In genomic region chr10:12097361-12097760, GRCh38 we compare ENCODE assay signal across 7 cellular contexts. TPM values are rescaled to one million over a fixed set of nuclear protein-coding genes. Genes with fewer than 3 reads are reported as not detected.
A peak's percentile ranks its signal among the peaks of the same experiment; 100 is the strongest.
DNase-seq lines count a peak whose midpoint lies in the region; ATAC-seq and TF ChIP-seq lines count a peak whose summit lies in the region.
"Not testable (repeated sequence)": the region's sequence is repeated elsewhere in the genome, so short reads cannot be mapped to it uniquely, and the experiment has no call there.

No MANE protein-coding gene starts in this region.

- not testable (repeated sequence) for H3K27ac ChIP-seq in HEK293 (ENCODE audit: extremely low read depth, low read depth, low read length); neuronal stem cell (replicated peaks; ENCODE audit: low read length)
- peak overlapping the region; percentile 12 for H3K27ac ChIP-seq in colonic mucosa
- H3K27ac ChIP-seq in hepatocyte: peak overlapping the region; percentile 67

- not testable (repeated sequence) for H3K4me2 ChIP-seq in hepatocyte; neuronal stem cell (ENCODE audit: insufficient read depth, low read length, poor library complexity, severe bottlenecking)

- WGBS in hepatocyte (ENCODE audit: low lambda C conversion rate, missing lambda C conversion rate): 97% methylated on average over 9 of the region's 9 CpGs
- no CpG with 5 or more reads among the region's 9 CpGs for WGBS in neuronal stem cell (ENCODE audit: extremely low coverage in 2 of 2, insufficient read length in 2 of 2, insufficient replicate concordance in 1 of 2), 2 donors

- not testable (repeated sequence) for H3K4me1 ChIP-seq in HEK293 (ENCODE audit: control insufficient read depth, insufficient read depth, low read length); colonic mucosa; hepatocyte (ENCODE audit: insufficient read depth); neuronal stem cell (ENCODE audit: control insufficient read depth in 2 of 2, insufficient read depth in 1 of 2, low read depth in 1 of 2, low read length in 2 of 2)

- H4K8ac ChIP-seq in neuronal stem cell (ENCODE audit: low read depth, low read length): not testable (repeated sequence)

- not testable (repeated sequence) for H2BK5ac ChIP-seq in neuronal stem cell (ENCODE audit: low read length)

- H3K36me3 ChIP-seq in HEK293 (ENCODE audit: control insufficient read depth in 2 of 2, insufficient read depth in 1 of 2, low read length in 2 of 2) (peaks cover 66 to 71% of the 10 kb centered on the region in 2 experiments), neuronal stem cell (replicated peaks in 1 of 2; ENCODE audit: control insufficient read depth in 2 of 2, insufficient read depth in 2 of 2, low read length in 2 of 2) (peaks cover 31 to 89% of the 10 kb centered on the region in 2 donors)
- not testable (repeated sequence) for H3K36me3 ChIP-seq in colonic mucosa; hepatocyte (replicated peaks; ENCODE audit: insufficient read depth, low read depth)

- H3K9me3 Mint-ChIP-seq in stimulated activated effector memory CD8-positive, alpha-beta T cell treated with anti-CD3 and anti-CD28 coated beads, Interleukin-12 subunit alpha, Interleukin-12 subunit beta, amount 100 ng/mL, for 72 hours: not testable (repeated sequence)

- H3K14ac ChIP-seq in neuronal stem cell (ENCODE audit: low read length): not testable (repeated sequence)

- H3K9ac ChIP-seq in colonic mucosa (ENCODE audit: low read depth in 2 of 2, low read length in 2 of 2): not testable (repeated sequence)
- peak overlapping the region; percentile 44 for H3K9ac ChIP-seq in neuronal stem cell (ENCODE audit: low read depth, low read length, poor library complexity)

- not testable (repeated sequence) for H3K9me3 ChIP-seq in HEK293 (ENCODE audit: control insufficient read depth, insufficient read depth, low read depth, low read length); colonic mucosa; hepatocyte (ENCODE audit: low read depth); neuronal stem cell (replicated peaks in 1 of 2; ENCODE audit: control insufficient read depth in 2 of 2, insufficient read depth in 1 of 2, low read depth in 1 of 2, low read length in 2 of 2)

- peak overlapping the region; percentile 61 for H3K27ac Mint-ChIP-seq in stimulated activated effector memory CD8-positive, alpha-beta T cell treated with anti-CD3 and anti-CD28 coated beads, Interleukin-12 subunit alpha, Interleukin-12 subunit beta, amount 100 ng/mL, for 72 hours

- H2AK5ac ChIP-seq in neuronal stem cell (ENCODE audit: low read depth, low read length): not testable (repeated sequence)

- intact Hi-C loops in colonic mucosa (cut with DNase I): not testable (repeated sequence)

- not testable (repeated sequence) for H2AFZ ChIP-seq in hepatocyte; neuronal stem cell (ENCODE audit: low read length)

- H2BK15ac ChIP-seq in neuronal stem cell (ENCODE audit: low read length): not testable (repeated sequence)

- not testable (repeated sequence) for ATAC-seq in stimulated activated effector memory CD8-positive, alpha-beta T cell treated with anti-CD3 and anti-CD28 coated beads, Interleukin-12 subunit alpha, Interleukin-12 subunit beta, amount 100 ng/mL, for 72 hours

- H3K18ac ChIP-seq in neuronal stem cell (ENCODE audit: low read length): not testable (repeated sequence)

- peaks cover 97% of the 10 kb centered on the region for H3K36me3 Mint-ChIP-seq in stimulated activated effector memory CD8-positive, alpha-beta T cell treated with anti-CD3 and anti-CD28 coated beads, Interleukin-12 subunit alpha, Interleukin-12 subunit beta, amount 100 ng/mL, for 72 hours

- not testable (repeated sequence) for H4K20me1 ChIP-seq in hepatocyte (ENCODE audit: insufficient read depth, poor library complexity, severe bottlenecking)

- H3K79me1 ChIP-seq in neuronal stem cell (ENCODE audit: low read depth, low read length): not testable (repeated sequence)

- not testable (repeated sequence) for H3K4me3 ChIP-seq in HEK293 (ENCODE audit: low read depth, low read length); colonic mucosa; hepatocyte; neuronal stem cell (ENCODE audit: low read length in 2 of 2)

- not testable (repeated sequence) for H3K27me3 ChIP-seq in colonic mucosa; hepatocyte; neuronal stem cell (ENCODE audit: control insufficient read depth in 3 of 3, insufficient read depth in 3 of 3, low read depth in 1 of 3, low read length in 3 of 3)

- H2BK12ac ChIP-seq in neuronal stem cell (ENCODE audit: low read length): not testable (repeated sequence)

- not testable (repeated sequence) for H2BK120ac ChIP-seq in neuronal stem cell (ENCODE audit: low read depth, low read length)

- POLR2A ChIA-PET in HEK293 (lab: Yijun Ruan, JAX): not testable (repeated sequence)

- not testable (repeated sequence) for H3K9me2 ChIP-seq in hepatocyte (replicated peaks; ENCODE audit: insufficient read depth)

- DNase-seq in DMS53 treated with DMSO at 0.1 percent for 48 hours (lab: John Stamatoyannopoulos, UW; ENCODE audit: unreplicated experiment) (peak; percentile 50), RPMI8226 (peak; percentile 5)
- not testable (repeated sequence) for DNase-seq in colonic mucosa; hepatocyte (ENCODE audit: low spot score); neuronal stem cell (ENCODE audit: low spot score); stimulated activated effector memory CD8-positive, alpha-beta T cell treated with anti-CD3 and anti-CD28 coated beads, Interleukin-12 subunit alpha, Interleukin-12 subunit beta, amount 100 ng/mL, for 72 hours (ENCODE audit: low spot score in 2 of 2)

- H3K23ac ChIP-seq in neuronal stem cell (ENCODE audit: low read depth, low read length, poor library complexity): not testable (repeated sequence)

- not testable (repeated sequence) for H3K4me3 Mint-ChIP-seq in stimulated activated effector memory CD8-positive, alpha-beta T cell treated with anti-CD3 and anti-CD28 coated beads, Interleukin-12 subunit alpha, Interleukin-12 subunit beta, amount 100 ng/mL, for 72 hours

- CTCF ChIA-PET in HEK293 (lab: Yijun Ruan, JAX): interaction anchor here (0.6 to 0.7 kb wide), 2 partner anchors 10 to 27 kb away, joined by 3 to 4 read pairs; no protein-coding TSS in a partner anchor

- H4K91ac ChIP-seq in neuronal stem cell (ENCODE audit: low read depth, low read length, poor library complexity): not testable (repeated sequence)

- not testable (repeated sequence) for TF ChIP-seq CTCF in HEK293 (tag by site-specific recombination; IDR thresholded peaks at IDR 0.05); colonic mucosa (IDR thresholded peaks at IDR 0.05); hepatocyte (IDR thresholded peaks at IDR 0.05; ENCODE audit: poor library complexity)

- not testable (repeated sequence) for H3K4ac ChIP-seq in neuronal stem cell (ENCODE audit: low read length)

- not testable (repeated sequence) for H3K4me1 Mint-ChIP-seq in stimulated activated effector memory CD8-positive, alpha-beta T cell treated with anti-CD3 and anti-CD28 coated beads, Interleukin-12 subunit alpha, Interleukin-12 subunit beta, amount 100 ng/mL, for 72 hours

- H3K79me2 ChIP-seq in hepatocyte: not testable (repeated sequence)

TF ChIP-seq in HEK293, 187 proteins besides CTCF, POLR2A, EP300 and RAD21:
- TF ChIP-seq SCRT1 (tag by site-specific recombination; IDR thresholded peaks at IDR 0.05; ENCODE audit: borderline replicate concordance) (peak; percentile 73; the same call in 1 of the 2 replicates), SCRT2 (tag by site-specific recombination; IDR thresholded peaks at IDR 0.05) (peak; percentile 70)

RNA-seq across cellular contexts. Expression of gene DHTKD1, which starts 28.6 kb away (rescaled TPM):
- total RNA-seq in colonic mucosa (10 to 100 TPM; 18.5 to 40.6 TPM), hepatocyte (17.5 and 22.8 TPM in 2 replicates)
- 11.7 and 23.8 TPM in 2 replicates for polyA plus RNA-seq in hepatocyte
- polyA plus RNA-seq in neuronal stem cell (2013, experiment 1 of 2): 17.4 TPM
- 18.3 TPM for polyA plus RNA-seq in neuronal stem cell (2013, experiment 2 of 2)

RNA-seq across cellular contexts. Expression of gene SEC61A2, which starts 32.1 kb away (rescaled TPM):
- 1 to 10 TPM; 4.6 TPM for total RNA-seq in colonic mucosa
- 11.1 and 13.7 TPM in 2 replicates for total RNA-seq in hepatocyte
- 9.2 and 12.2 TPM in 2 replicates for polyA plus RNA-seq in hepatocyte
- polyA plus RNA-seq in neuronal stem cell (2013, experiment 1 of 2): 20.9 TPM
- 21.3 TPM for polyA plus RNA-seq in neuronal stem cell (2013, experiment 2 of 2)

RNA-seq across cellular contexts. Expression of gene UPF2, which starts 54.8 kb away (rescaled TPM):
- total RNA-seq in colonic mucosa (10 to 100 TPM; 21.9 to 25.6 TPM), hepatocyte (14.5 and 15.1 TPM in 2 replicates)
- 12.3 and 12.9 TPM in 2 replicates for polyA plus RNA-seq in hepatocyte
- 26.1 TPM for polyA plus RNA-seq in neuronal stem cell (2013, experiment 1 of 2)
- polyA plus RNA-seq in neuronal stem cell (2013, experiment 2 of 2): 28.2 TPM
